Comparison of ENCODE assay signal across 16 cellular contexts in genomic region chr13:63446329-63446728, GRCh38.
DNase-seq lines count a peak whose midpoint lies in the region; ATAC-seq and TF ChIP-seq lines count a peak whose summit lies in the region.
"Had no signal": no experiment of that assay in that cellular context is flagged by ENCODE, and none has a peak within 500 bp of the region (broad histone marks: within the 10 kb centered on the region; RNA-seq: fewer than 3 reads in every experiment).

No MANE protein-coding gene starts in this region.

- peak; percentile 78 for DNase-seq in G401 (ENCODE audit: low spot score)
- peak; percentile 84 for DNase-seq in NCI-H82 treated with DMSO at 0.1 percent for 48 hours (lab: John Stamatoyannopoulos, UW; ENCODE audit: unreplicated experiment)
- DNase-seq in cerebellum (ENCODE audit: low spot score), result peak; percentile 40
- peak; percentile 6 for DNase-seq in nephron progenitor cell
- DNase-seq in NCI-H1105 treated with DMSO at 0.1 percent for 48 hours (lab: John Stamatoyannopoulos, UW), result no peak
- DNase-seq in NCI-H69 (lab: John Stamatoyannopoulos, UW), result no peak
- DNase-seq in T-helper 1 cell, result no peak
- DNase-seq: ACHN; Calu3; CD4-positive, CD25-positive, alpha-beta regulatory T cell; DND-41; GF-D8; GM23248; H7 had no signal

- in situ Hi-C loops in G401 (cut with HindIII; ENCODE audit: low sequenced_read_pairs), result no loop called here

- no peaks in the 10 kb centered on the region for H3K36me3 Mint-ChIP-seq in nephron progenitor cell (ENCODE audit: low read depth)
- H3K36me3 Mint-ChIP-seq: CD4-positive, CD25-positive, alpha-beta regulatory T cell; IgD-negative memory B cell had no signal

- no peak for ATAC-seq in GM18520 (IDR thresholded peaks at IDR 0.05; ENCODE audit: unreplicated experiment)

- H3K4me1 Mint-ChIP-seq in nephron progenitor cell, result peaks cover 16% of the 10 kb centered on the region
- H3K4me1 Mint-ChIP-seq: CD4-positive, CD25-positive, alpha-beta regulatory T cell; IgD-negative memory B cell had no signal

- peaks cover 9% of the 10 kb centered on the region for H3K27me3 Mint-ChIP-seq in nephron progenitor cell (ENCODE audit: low read depth, poor library complexity)
- H3K27me3 Mint-ChIP-seq: CD4-positive, CD25-positive, alpha-beta regulatory T cell; IgD-negative memory B cell had no signal

- TF ChIP-seq CTCF in nephron progenitor cell (IDR thresholded peaks at IDR 0.05), result no peak

- no peak overlapping the region for H3K4me3 Mint-ChIP-seq in nephron progenitor cell
- H3K4me3 Mint-ChIP-seq: CD4-positive, CD25-positive, alpha-beta regulatory T cell; IgD-negative memory B cell had no signal

- H3K9me3 Mint-ChIP-seq in nephron progenitor cell, result peaks cover 7% of the 10 kb centered on the region
- H3K9me3 Mint-ChIP-seq: IgD-negative memory B cell had no signal

- peak overlapping the region; percentile 48 for H3K27ac Mint-ChIP-seq in nephron progenitor cell
- H3K27ac Mint-ChIP-seq: CD4-positive, CD25-positive, alpha-beta regulatory T cell; IgD-negative memory B cell had no signal

Comparison
In these comparisons a context has a peak if more than half of its experiments do, and no peak if none do; other contexts are left out.
1. DNase-seq: peak in G401 (single experiment), NCI-H82 treated with DMSO at 0.1 percent for 48 hours (single experiment), cerebellum (single experiment) and nephron progenitor cell (single experiment); none in NCI-H1105 treated with DMSO at 0.1 percent for 48 hours (single experiment), NCI-H69 (single experiment) and T-helper 1 cell (0 of 5).